ENCODE assay signal across 1 cellular context in the genomic region with DNA sequence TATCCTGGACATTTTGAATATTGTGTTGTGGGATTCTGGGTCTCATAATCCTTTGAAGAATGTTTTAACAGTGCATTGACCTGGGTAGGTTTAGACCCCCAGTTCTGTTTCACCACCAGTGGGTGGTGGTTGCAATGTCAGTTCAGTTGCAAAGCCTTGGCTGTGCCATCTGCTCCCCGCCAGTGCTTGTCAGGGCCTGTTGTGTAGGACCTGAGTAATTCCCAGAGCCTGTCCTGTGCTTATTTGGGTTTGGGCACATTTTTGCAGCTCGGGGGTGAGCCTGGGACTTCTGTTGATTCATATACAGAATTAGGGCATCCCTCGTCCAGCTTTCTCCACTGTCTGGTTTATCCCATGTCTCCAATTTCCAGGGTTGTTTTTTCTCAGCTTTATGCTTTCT.
TF ChIP-seq lines count a peak whose summit lies in the region.

No MANE protein-coding gene starts in this region.

TF ChIP-seq in GM23338, 12 proteins besides CTCF, POLR2A, EP300 and RAD21 (continued from another document):
- TF ChIP-seq ZNF462 (CRISPR knock-in tag; IDR thresholded peaks at IDR 0.05) (no peak), REST (IDR thresholded peaks at IDR 0.05; ENCODE audit: unreplicated experiment) (no peak), EZH2phosphoT487 (IDR thresholded peaks at IDR 0.05; ENCODE audit: unreplicated experiment) (no peak), CREB1 (CRISPR knock-in tag; IDR thresholded peaks at IDR 0.05; ENCODE audit: low read depth) (no peak)
